ENCODE assay signal across 1 cellular context in the genomic region with DNA sequence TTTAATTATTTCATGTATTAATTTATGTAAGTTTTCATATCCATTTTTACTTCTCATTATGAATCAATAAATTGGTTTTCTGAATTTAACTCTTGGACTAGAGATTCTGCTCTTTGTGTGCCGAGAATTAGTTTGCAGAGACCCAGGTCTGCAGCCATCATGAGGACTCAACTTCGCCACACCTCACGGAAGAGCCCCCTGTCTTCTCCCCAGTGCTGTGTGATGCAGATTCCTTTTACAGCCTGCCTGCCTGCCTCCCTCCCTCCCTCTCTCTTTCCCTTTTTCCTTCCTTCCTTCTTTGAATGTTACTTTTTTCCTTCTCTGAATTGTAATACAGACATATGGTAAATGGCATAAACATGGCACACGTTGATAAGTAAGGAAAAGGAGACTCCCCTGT.
TF ChIP-seq lines count a peak whose summit lies in the region.

No MANE protein-coding gene starts in this region.

TF ChIP-seq in WTC11, 78 proteins besides CTCF, POLR2A, EP300 and RAD21 (continued from another document):
- TF ChIP-seq, protein P1, sequence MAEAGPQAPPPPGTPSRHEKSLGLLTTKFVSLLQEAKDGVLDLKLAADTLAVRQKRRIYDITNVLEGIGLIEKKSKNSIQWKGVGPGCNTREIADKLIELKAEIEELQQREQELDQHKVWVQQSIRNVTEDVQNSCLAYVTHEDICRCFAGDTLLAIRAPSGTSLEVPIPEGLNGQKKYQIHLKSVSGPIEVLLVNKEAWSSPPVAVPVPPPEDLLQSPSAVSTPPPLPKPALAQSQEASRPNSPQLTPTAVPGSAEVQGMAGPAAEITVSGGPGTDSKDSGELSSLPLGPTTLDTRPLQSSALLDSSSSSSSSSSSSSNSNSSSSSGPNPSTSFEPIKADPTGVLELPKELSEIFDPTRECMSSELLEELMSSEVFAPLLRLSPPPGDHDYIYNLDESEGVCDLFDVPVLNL (CRISPR knock-in tag; IDR thresholded peaks at IDR 0.05; ENCODE audit: borderline replicate concordance, low read depth) = no peak
- TF ChIP-seq, protein P2, sequence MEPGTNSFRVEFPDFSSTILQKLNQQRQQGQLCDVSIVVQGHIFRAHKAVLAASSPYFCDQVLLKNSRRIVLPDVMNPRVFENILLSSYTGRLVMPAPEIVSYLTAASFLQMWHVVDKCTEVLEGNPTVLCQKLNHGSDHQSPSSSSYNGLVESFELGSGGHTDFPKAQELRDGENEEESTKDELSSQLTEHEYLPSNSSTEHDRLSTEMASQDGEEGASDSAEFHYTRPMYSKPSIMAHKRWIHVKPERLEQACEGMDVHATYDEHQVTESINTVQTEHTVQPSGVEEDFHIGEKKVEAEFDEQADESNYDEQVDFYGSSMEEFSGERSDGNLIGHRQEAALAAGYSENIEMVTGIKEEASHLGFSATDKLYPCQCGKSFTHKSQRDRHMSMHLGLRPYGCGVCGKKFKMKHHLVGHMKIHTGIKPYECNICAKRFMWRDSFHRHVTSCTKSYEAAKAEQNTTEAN (CRISPR knock-in tag; IDR thresholded peaks at IDR 0.05) = no peak
